Comparison of ENCODE assay signal across 14 cellular contexts in the genomic region with DNA sequence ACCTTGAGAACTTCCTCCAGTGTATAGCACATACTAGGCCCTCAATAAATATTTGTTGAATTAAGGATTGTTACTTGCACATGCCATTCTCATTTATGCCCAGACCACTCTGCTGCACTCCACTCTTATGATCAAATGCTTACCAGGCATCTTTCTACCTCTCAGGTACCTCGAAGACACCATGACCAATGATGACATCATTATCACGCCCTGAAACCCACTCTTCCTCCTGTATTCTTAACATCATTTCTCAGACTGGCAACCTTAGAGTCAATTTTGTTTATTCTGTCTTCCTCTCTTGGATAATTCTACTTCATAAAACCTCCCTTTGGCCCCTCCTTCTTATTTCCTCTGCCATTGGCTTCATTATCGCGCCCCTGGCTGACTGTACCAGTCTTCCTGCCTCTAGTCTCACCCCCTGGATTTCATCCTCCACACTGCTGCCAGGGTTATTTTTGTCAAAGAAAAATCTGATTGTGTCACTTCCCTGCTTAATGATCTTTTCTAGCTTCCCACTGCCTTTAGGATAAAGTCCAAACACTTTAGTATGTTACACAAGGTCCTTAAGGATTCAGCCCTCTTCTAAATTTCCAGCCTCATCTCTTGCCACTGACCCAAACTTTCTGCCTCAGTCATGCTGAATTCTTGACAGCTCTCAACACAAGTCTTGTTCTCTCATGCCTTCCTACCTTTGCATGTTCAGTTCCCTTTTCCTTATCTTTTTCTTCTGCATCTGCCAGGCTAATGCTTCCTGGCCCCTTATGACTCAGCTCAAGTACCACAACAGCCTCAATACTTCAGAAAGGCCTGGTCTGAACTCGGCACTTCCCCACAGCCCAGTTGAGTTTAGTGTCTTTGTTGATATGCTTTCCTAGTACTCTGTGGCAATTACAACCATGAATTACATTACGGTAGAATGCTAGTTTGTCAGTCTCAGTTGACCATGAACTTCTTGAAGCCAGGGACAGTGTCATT. TPM values are rescaled to one million over a fixed set of nuclear protein-coding genes. Genes with fewer than 3 reads are reported as not detected.
DNase-seq lines count a peak whose midpoint lies in the region; ATAC-seq and TF ChIP-seq lines count a peak whose summit lies in the region.
"Had no signal": no experiment of that assay in that cellular context is flagged by ENCODE, and none has a peak within 500 bp of the region (broad histone marks: within the 10 kb centered on the region; RNA-seq: fewer than 3 reads in every experiment).

No MANE protein-coding gene starts in this region.

- no peaks in the 10 kb centered on the region for H3K9me3 ChIP-seq in sigmoid colon
- H3K9me3 ChIP-seq: esophagus muscularis mucosa, left ventricle myocardium inferior had no signal

- H3K27me3 Mint-ChIP-seq in activated T-cell treated with anti-CD3 and anti-CD28 coated beads, Interleukin-2, amount 50 U/mL, for 24 hours = peaks cover 37% of the 10 kb centered on the region
- H3K27me3 Mint-ChIP-seq: activated CD4-positive, alpha-beta memory T cell treated with anti-CD3 and anti-CD28 coated beads, Interleukin-2, amount 10 ng/mL, durations not matched to agents 7 days and 5 days had no signal

- H3K4me3 ChIP-seq in sigmoid colon = no peak overlapping the region
- H3K4me3 ChIP-seq: esophagus muscularis mucosa, left ventricle myocardium inferior had no signal

- TF ChIP-seq EP300 in sigmoid colon (IDR thresholded peaks at IDR 0.05) = no peak

- DNase-seq in M059J (ENCODE audit: low read depth) = peak; percentile 16
- peak; percentile 29 for DNase-seq in astrocyte of the hippocampus (ENCODE audit: low read depth, low spot score)
- DNase-seq in pons (ENCODE audit: low spot score) = peak; percentile 1
- DNase-seq in activated T-cell treated with anti-CD3 and anti-CD28 coated beads, Interleukin-2, amount 50 U/mL, for 24 hours = no peak
- no peak for DNase-seq in sigmoid colon
- DNase-seq in activated T-cell treated with anti-CD3 and anti-CD28 coated beads for 4 hours = no peak
- DNase-seq: activated CD4-positive, alpha-beta memory T cell treated with anti-CD3 and anti-CD28 coated beads, Interleukin-2, amount 10 ng/mL, durations not matched to agents 7 days and 5 days; anterior cingulate cortex; DMS 273 treated with DMSO at 0.1 percent for 48 hours; left ventricle myocardium inferior; NCI-H2029; SHP77 had no signal

- no peaks in the 10 kb centered on the region for H3K9me3 Mint-ChIP-seq in activated T-cell treated with anti-CD3 and anti-CD28 coated beads, Interleukin-2, amount 50 U/mL, for 24 hours

- peak; percentile 62 for ATAC-seq in GM21723 (IDR thresholded peaks at IDR 0.05; ENCODE audit: unreplicated experiment)

- TF ChIP-seq CTCF in sigmoid colon (IDR thresholded peaks at IDR 0.05) = no peak

- no peak for TF ChIP-seq POLR2A in sigmoid colon (IDR thresholded peaks at IDR 0.05)

- H3K36me3 Mint-ChIP-seq in activated T-cell treated with anti-CD3 and anti-CD28 coated beads, Interleukin-2, amount 50 U/mL, for 24 hours (ENCODE audit: low read depth) = peaks cover 6% of the 10 kb centered on the region

- H3K4me3 Mint-ChIP-seq in activated T-cell treated with anti-CD3 and anti-CD28 coated beads, Interleukin-2, amount 50 U/mL, for 24 hours = no peak overlapping the region
- H3K4me3 Mint-ChIP-seq: activated CD4-positive, alpha-beta memory T cell treated with anti-CD3 and anti-CD28 coated beads, Interleukin-2, amount 10 ng/mL, durations not matched to agents 7 days and 5 days had no signal

- no peaks in the 10 kb centered on the region for H3K4me1 ChIP-seq in sigmoid colon

- no peaks in the 10 kb centered on the region for H3K27me3 ChIP-seq in sigmoid colon
- H3K27me3 ChIP-seq: esophagus muscularis mucosa had no signal

- no peak overlapping the region for H3K27ac Mint-ChIP-seq in activated T-cell treated with anti-CD3 and anti-CD28 coated beads, Interleukin-2, amount 50 U/mL, for 24 hours
- H3K27ac Mint-ChIP-seq: activated CD4-positive, alpha-beta memory T cell treated with anti-CD3 and anti-CD28 coated beads, Interleukin-2, amount 10 ng/mL, durations not matched to agents 7 days and 5 days had no signal

- H3K36me3 ChIP-seq in sigmoid colon = no peaks in the 10 kb centered on the region
- H3K36me3 ChIP-seq: esophagus muscularis mucosa, left ventricle myocardium inferior had no signal

- intact Hi-C loops in sigmoid colon (cut with DNase I) = no loop called here

- 72 to 88% methylated on average over 6 of the region's 6 CpGs for WGBS in sigmoid colon, 2 donors

- peaks cover 14% of the 10 kb centered on the region for H3K4me1 Mint-ChIP-seq in activated T-cell treated with anti-CD3 and anti-CD28 coated beads, Interleukin-2, amount 50 U/mL, for 24 hours (ENCODE audit: low read depth)

- no peak overlapping the region for H3K27ac ChIP-seq in sigmoid colon
- H3K27ac ChIP-seq: esophagus muscularis mucosa, left ventricle myocardium inferior had no signal

RNA-seq across cellular contexts. Expression of a gene that starts 45.8 kb away (rescaled TPM):
- 38.3 and 68.8 TPM in 2 replicates for total RNA-seq in M059J (2014; rRNA removed; shearing (Covaris generic))
- total RNA-seq in sigmoid colon = 10 to 100 TPM; 30.4 to 44.0 (median 36.7) TPM
- 10 to 100 TPM; 13.2 to 19.2 (median 18.0) TPM for polyA plus RNA-seq in sigmoid colon

Comparison
In these comparisons a context has a peak if more than half of its experiments do, and no peak if none do; other contexts are left out.
1. DNase-seq: peak in M059J (single experiment), astrocyte of the hippocampus (single experiment) and pons (single experiment); none in activated T-cell treated with anti-CD3 and anti-CD28 coated beads, Interleukin-2, amount 50 U/mL, for 24 hours (single experiment), sigmoid colon (single experiment) and activated T-cell treated with anti-CD3 and anti-CD28 coated beads for 4 hours (single experiment).